Comparison of ENCODE assay signal across 9 cellular contexts in the genomic region with DNA sequence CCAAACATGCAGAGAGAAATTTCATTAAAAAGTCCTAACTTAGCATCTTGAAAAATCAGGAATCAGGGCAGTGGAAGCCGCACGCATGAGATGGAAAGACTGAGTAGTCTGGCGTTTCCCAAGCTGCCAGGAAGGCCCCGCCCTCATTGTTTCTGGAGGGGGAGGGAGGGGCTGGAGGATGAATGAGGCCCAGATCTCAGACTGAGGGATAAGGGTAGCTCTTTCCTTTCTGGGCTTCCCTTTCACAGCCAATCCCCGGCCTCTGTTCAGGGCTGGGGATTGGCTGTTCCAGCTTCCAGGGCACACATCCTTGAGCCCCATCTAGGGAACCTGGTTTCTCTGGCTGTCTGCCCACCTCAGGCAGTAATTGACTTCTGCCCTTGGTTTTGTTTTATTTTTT. TPM values are rescaled to one million over a fixed set of nuclear protein-coding genes. Genes with fewer than 3 reads are reported as not detected.
DNase-seq lines count a peak whose midpoint lies in the region; ATAC-seq and TF ChIP-seq lines count a peak whose summit lies in the region.
"Had no signal": no experiment of that assay in that cellular context is flagged by ENCODE, and none has a peak within 500 bp of the region (broad histone marks: within the 10 kb centered on the region; RNA-seq: fewer than 3 reads in every experiment).

No MANE protein-coding gene starts in this region.

- no peaks in the 10 kb centered on the region for H3K27me3 Mint-ChIP-seq in mesothelial cell of epicardium (ENCODE audit: low read depth)

- H3K27ac Mint-ChIP-seq in mesothelial cell of epicardium, result no peak overlapping the region

- no peaks in the 10 kb centered on the region for H3K27me3 ChIP-seq in HAP-1 (ENCODE audit: low read depth)
- no peaks in the 10 kb centered on the region for H3K27me3 ChIP-seq in parathyroid adenoma (ENCODE audit: control insufficient read depth, insufficient read depth, low read length)

- H3K4me3 ChIP-seq in HAP-1 (no peak overlapping the region), parathyroid adenoma (ENCODE audit: low read depth, low read length) (no peak overlapping the region)

- peak overlapping the region; percentile 16 for H3K4me2 ChIP-seq in parathyroid adenoma (ENCODE audit: low read length)
- H3K4me2 ChIP-seq: KMS-11 had no signal

- peaks cover 13% of the 10 kb centered on the region for H3K36me3 Mint-ChIP-seq in mesothelial cell of epicardium

- DNase-seq in HAP-1 (ENCODE audit: low spot score in 2 of 2), result peak; percentile 75 to 84
- peak; percentile 90 for DNase-seq in RPMI7951 (ENCODE audit: low read depth)
- DNase-seq in fibroblast of the conjunctiva (ENCODE audit: low read depth), result peak; percentile 81
- DNase-seq in mesothelial cell of epicardium (ENCODE audit: low spot score in 2 of 2, unreplicated experiment in 2 of 2), result no peak
- no peak for DNase-seq in activated naive CD4-positive, alpha-beta T cell treated with Interleukin-2 at 50 U/mL for 16 hours

- TF ChIP-seq CTCF in parathyroid adenoma (IDR thresholded peaks at IDR 0.05) (no peak), mesothelial cell of epicardium (IDR thresholded peaks at IDR 0.05; ENCODE audit: unreplicated experiment) (no peak)

- H3K79me2 ChIP-seq in parathyroid adenoma, result peaks cover 3% of the 10 kb centered on the region

- H3K4me3 Mint-ChIP-seq in mesothelial cell of epicardium, result no peak overlapping the region

- H3K4me1 ChIP-seq in HAP-1 (peaks cover 19% of the 10 kb centered on the region), parathyroid adenoma (peaks cover 6% of the 10 kb centered on the region)

- no peak overlapping the region for H3K9ac ChIP-seq in parathyroid adenoma
- H3K9ac ChIP-seq: KMS-11 had no signal

- H2AFZ ChIP-seq in parathyroid adenoma, result peak overlapping the region; percentile 45

- no peaks in the 10 kb centered on the region for H3K9me3 ChIP-seq in HAP-1
- no peaks in the 10 kb centered on the region for H3K9me3 ChIP-seq in parathyroid adenoma (ENCODE audit: control insufficient read depth, low read length)

- H3K36me3 ChIP-seq in HAP-1 (replicated peaks), result peaks cover 27% of the 10 kb centered on the region
- no peaks in the 10 kb centered on the region for H3K36me3 ChIP-seq in parathyroid adenoma (ENCODE audit: control insufficient read depth, insufficient read depth, low read length)

- ATAC-seq in GM18858 (IDR thresholded peaks at IDR 0.05; ENCODE audit: unreplicated experiment), result no peak

- no peaks in the 10 kb centered on the region for H3K9me3 Mint-ChIP-seq in mesothelial cell of epicardium

- peaks cover 16% of the 10 kb centered on the region for H3K4me1 Mint-ChIP-seq in mesothelial cell of epicardium

- H3K27ac ChIP-seq in parathyroid adenoma, result no peak overlapping the region
- H3K27ac ChIP-seq: epithelial cell of prostate, KMS-11 had no signal

- in situ Hi-C loops in HAP-1 (cut with MboI; ENCODE audit: low sequenced_read_pairs), result loop anchor here (5.0 kb wide), 1 partner anchor 81 kb away; no protein-coding TSS in a partner anchor

RNA-seq across cellular contexts. Expression of a gene that starts 7.3 kb away (rescaled TPM):
- 213 and 223 TPM in 2 replicates for total RNA-seq in RPMI7951 (2014; rRNA removed; shearing (Covaris generic))
- total RNA-seq in mesothelial cell of epicardium, result 68.9 to 79.1 TPM (median 74.9 TPM) in 3 replicates

RNA-seq across cellular contexts. Expression of a gene that starts 13.7 kb away (rescaled TPM):
- total RNA-seq in RPMI7951 (2014; rRNA removed; shearing (Covaris generic)), result 2.8 TPM in 2 replicates
- total RNA-seq in mesothelial cell of epicardium, result 21.5 to 23.6 TPM (median 22.7 TPM) in 3 replicates

RNA-seq across cellular contexts. Expression of a gene that starts 17.2 kb away (rescaled TPM):
- 24.9 and 52.5 TPM in 2 replicates for total RNA-seq in RPMI7951 (2014; rRNA removed; shearing (Covaris generic))
- total RNA-seq in mesothelial cell of epicardium, result 27.6 to 29.0 TPM (median 28.7 TPM) in 3 replicates

Comparison
In these comparisons a context has a peak if more than half of its experiments do, and no peak if none do; other contexts are left out.
1. DNase-seq: peak in HAP-1 (2 of 2), RPMI7951 (single experiment) and fibroblast of the conjunctiva (single experiment); none in mesothelial cell of epicardium (0 of 2) and activated naive CD4-positive, alpha-beta T cell treated with Interleukin-2 at 50 U/mL for 16 hours (single experiment).